In genomic region chr18:25076980-25077780, GRCh38 we compare ENCODE assay signal across 23 cellular contexts.
DNase-seq lines count a peak whose midpoint lies in the region; ATAC-seq, FAIRE-seq and TF ChIP-seq lines count a peak whose summit lies in the region.
"Had no signal": no experiment of that assay in that cellular context is flagged by ENCODE, and none has a peak within 500 bp of the region (broad histone marks: within the 10 kb centered on the region; RNA-seq: fewer than 3 reads in every experiment).

No MANE protein-coding gene starts in this region.

- intact Hi-C loops in K562 (cut with micrococcal nuclease), result no loop called here
- intact Hi-C loops in lower lobe of right lung (cut with DNase I), result no loop called here
- intact Hi-C loops in sciatic nerve (cut with DNase I), result no loop called here

- H3K36me3 Mint-ChIP-seq in HFFc6 (ENCODE audit: low read depth), result 0 out of 2 replicates have a peak, but pooled peaks cover 5% of the 10 kb centered on the region
- H3K36me3 Mint-ChIP-seq: T-cell had no signal

- peak; percentile 63 for DNase-seq in G401 (ENCODE audit: low spot score)
- peak in 1 of 4 experiments; percentile 23 for DNase-seq in K562 (ENCODE audit: extremely low read depth in 1 of 4, low spot score in 3 of 4)
- no peak for DNase-seq in lower lobe of right lung
- DNase-seq in sciatic nerve (ENCODE audit: low spot score), result no peak
- DNase-seq in HFFc6, result no peak
- DNase-seq: activated CD4-positive, alpha-beta T cell treated with anti-CD3 and anti-CD28 coated beads, Interleukin-2, amount 50 U/mL, for 4 hours; activated effector memory CD4-positive, alpha-beta T cell treated with anti-CD3 and anti-CD28 coated beads, Interleukin-2, amount 50 U/mL, for 16 hours; activated naive CD8-positive, alpha-beta T cell treated with anti-CD3 and anti-CD28 coated beads, Interleukin-2, amount 50 U/mL, for 24 hours; C1 segment of cervical spinal cord; GDM1; hypothalamus; KBM-7; kidney glomerular epithelial cell; NCI-H1694 treated with DMSO at 0.1 percent for 48 hours; NCI-H82; PC-3; T-cell had no signal

- H3K27me3 ChIP-seq in K562 (ENCODE audit: control insufficient read depth in 2 of 2, insufficient read depth in 2 of 2, low read length in 2 of 2) (no peaks in the 10 kb centered on the region; a peak in 1 of 5 replicates), lower lobe of right lung (ENCODE audit: low read depth) (no peaks in the 10 kb centered on the region)
- H3K27me3 ChIP-seq: vagina had no signal

- no peak for TF ChIP-seq RAD21 in K562 (CRISPR knock-in tag; conservative IDR thresholded peaks at IDR 0.05 in 1 of 2, IDR thresholded peaks at IDR 0.05 in 1 of 2)

- H3K27ac ChIP-seq in K562 (ENCODE audit: extremely low read depth, low read depth, low read length), result no peak overlapping the region
- peak overlapping the region; percentile 25 for H3K27ac ChIP-seq in lower lobe of right lung
- H3K27ac ChIP-seq: vagina had no signal

- CTCF ChIA-PET in K562 (lab: Yijun Ruan, JAX; ENCODE audit: low intra/inter-chr PET ratio), result no interaction called here

- peaks cover 5% of the 10 kb centered on the region; the same call in 1 of the 2 replicates for H3K9me3 Mint-ChIP-seq in HFFc6
- H3K9me3 Mint-ChIP-seq: T-cell had no signal

- peaks cover 3% of the 10 kb centered on the region; the same call in 1 of the 2 replicates for H3K27me3 Mint-ChIP-seq in HFFc6 (ENCODE audit: insufficient read depth)
- H3K27me3 Mint-ChIP-seq: activated naive CD8-positive, alpha-beta T cell treated with anti-CD3 and anti-CD28 coated beads, Interleukin-2, amount 50 U/mL, for 24 hours; T-cell had no signal

- H3K4me1 Mint-ChIP-seq in HFFc6 (ENCODE audit: low read depth), result no peaks in the 10 kb centered on the region; the same call in 1 of the 2 replicates
- H3K4me1 Mint-ChIP-seq: activated naive CD8-positive, alpha-beta T cell treated with anti-CD3 and anti-CD28 coated beads, Interleukin-2, amount 50 U/mL, for 24 hours; T-cell had no signal

- H3K9me3 ChIP-seq in K562 (replicated peaks; ENCODE audit: control insufficient read depth, insufficient read depth, low read depth, low read length) (no peaks in the 10 kb centered on the region), lower lobe of right lung (no peaks in the 10 kb centered on the region)
- H3K9me3 ChIP-seq: vagina had no signal

- H3K27ac Mint-ChIP-seq in HFFc6, result no peak overlapping the region
- H3K27ac Mint-ChIP-seq: activated naive CD8-positive, alpha-beta T cell treated with anti-CD3 and anti-CD28 coated beads, Interleukin-2, amount 50 U/mL, for 24 hours; T-cell had no signal

- H3K4me3 ChIP-seq in K562 (no peak overlapping the region), lower lobe of right lung (no peak overlapping the region)
- H3K4me3 ChIP-seq: vagina had no signal

- 2% methylated on average over 17 of the region's 17 CpGs for WGBS in K562 (ENCODE audit: insufficient coverage, low coverage, missing lambda C conversion rate)

- H3K4me1 ChIP-seq in K562 (replicated peaks in 1 of 2; ENCODE audit: control insufficient read depth in 2 of 2, insufficient read depth in 2 of 2, low read length in 2 of 2) (no peaks in the 10 kb centered on the region), lower lobe of right lung (peaks cover 5% of the 10 kb centered on the region)
- H3K4me1 ChIP-seq: vagina had no signal

- H3K4me3 Mint-ChIP-seq in HFFc6, result no peak overlapping the region
- H3K4me3 Mint-ChIP-seq: activated naive CD8-positive, alpha-beta T cell treated with anti-CD3 and anti-CD28 coated beads, Interleukin-2, amount 50 U/mL, for 24 hours; T-cell had no signal

- no peaks in the 10 kb centered on the region for H4K20me1 ChIP-seq in K562 (replicated peaks; ENCODE audit: control insufficient read depth, insufficient read depth, low read length)

- POLR2A ChIA-PET in K562 (lab: Yijun Ruan, JAX), result interaction anchor here (1.1 kb wide), 1 partner anchor 10 kb away, joined by 3 read pairs; no protein-coding TSS in a partner anchor

- no peak overlapping the region for H3K4me2 ChIP-seq in K562 (ENCODE audit: insufficient read depth, low read length)

- no TSS peak for BruUV-seq in K562 (replicated peaks; lab: Mats Ljungman, UMichigan)

- H3K36me3 ChIP-seq in K562 (ENCODE audit: control insufficient read depth, insufficient read depth, low read length) (no peaks in the 10 kb centered on the region), lower lobe of right lung (no peaks in the 10 kb centered on the region)
- H3K36me3 ChIP-seq: vagina had no signal

- ATAC-seq in K562, result peak; percentile 60
- peak; percentile 48 to 78 for ATAC-seq in lower lobe of right lung
- ATAC-seq in sciatic nerve, result peak; percentile 23
- ATAC-seq in GM21447 (IDR thresholded peaks at IDR 0.05; ENCODE audit: unreplicated experiment), result no peak
- no peak for ATAC-seq in GM19467 (IDR thresholded peaks at IDR 0.05; ENCODE audit: unreplicated experiment)
- no peak for ATAC-seq in HG02938 (IDR thresholded peaks at IDR 0.05; ENCODE audit: unreplicated experiment)
- ATAC-seq: activated naive CD8-positive, alpha-beta T cell treated with anti-CD3 and anti-CD28 coated beads, Interleukin-2, amount 50 U/mL, for 24 hours; esophagus mucosa; PC-3; T-cell had no signal

- no peak for TF ChIP-seq EP300 in K562 (IDR thresholded peaks at IDR 0.05; ENCODE audit: low read length)

- FAIRE-seq in K562 (lab: Jason Lieb, UNC), result peak; percentile 6
- FAIRE-seq: frontal cortex had no signal

- H3K9me1 ChIP-seq in K562 (ENCODE audit: control insufficient read depth, insufficient read depth, low read length), result no peaks in the 10 kb centered on the region

- no peak overlapping the region for H2AFZ ChIP-seq in K562 (ENCODE audit: low read depth, low read length)

- in situ Hi-C loops in G401 (cut with HindIII; ENCODE audit: low sequenced_read_pairs), result no loop called here
- in situ Hi-C loops in K562 (cut with MboI), result no loop called here

- no peaks in the 10 kb centered on the region for H3K79me2 ChIP-seq in K562 (ENCODE audit: control insufficient read depth, insufficient read depth, low read length)

- TF ChIP-seq CTCF in K562 (IDR thresholded peaks at IDR 0.05 in 2 of 3, conservative IDR thresholded peaks at IDR 0.05 in 1 of 3; ENCODE audit: insufficient read depth in 2 of 3, low read depth in 1 of 3, low read length in 3 of 3) (no peak), lower lobe of right lung (IDR thresholded peaks at IDR 0.05) (no peak), HFFc6 (IDR thresholded peaks at IDR 0.05) (no peak)

- H3K9ac ChIP-seq in K562 (ENCODE audit: insufficient read depth in 1 of 2, low read depth in 2 of 2, low read length in 2 of 2), result no peak overlapping the region

- no peak for TF ChIP-seq POLR2A in K562 (conservative IDR thresholded peaks at IDR 0.05)

TF ChIP-seq in K562, 482 proteins besides CTCF, POLR2A, EP300 and RAD21:
- TF ChIP-seq JUND (IDR thresholded peaks at IDR 0.05; ENCODE audit: borderline replicate concordance, low read depth, low read length) (peak; percentile 10; the same call in 1 of the 2 replicates), JUND (tag; IDR thresholded peaks at IDR 0.05; ENCODE audit: borderline replicate concordance, low read depth, low read length) (no peak), CREB1 (IDR thresholded peaks at IDR 0.05) (no peak), CREB1 (CRISPR knock-in tag; IDR thresholded peaks at IDR 0.05) (no peak), SMAD4 (CRISPR knock-in tag; conservative IDR thresholded peaks at IDR 0.05) (no peak), ZNF124 (CRISPR knock-in tag; IDR thresholded peaks at IDR 0.05) (no peak), CBFA2T2 (conservative IDR thresholded peaks at IDR 0.05) (no peak), HDAC3 (IDR thresholded peaks at IDR 0.05; ENCODE audit: borderline replicate concordance, partially characterized antibody) (no peak), USF2 (CRISPR knock-in tag; IDR thresholded peaks at IDR 0.05) (peak; percentile 37)

Comparison
In these comparisons a context has a peak if more than half of its experiments do, and no peak if none do; other contexts are left out.
1. ATAC-seq: peak in K562 (single experiment), lower lobe of right lung (2 of 2) and sciatic nerve (single experiment); none in GM21447 (single experiment), GM19467 (single experiment) and HG02938 (single experiment).